Comparison of ENCODE assay signal across 21 cellular contexts in genomic region chr2:167537743-167538142, GRCh38.
DNase-seq lines count a peak whose midpoint lies in the region; ATAC-seq, FAIRE-seq and TF ChIP-seq lines count a peak whose summit lies in the region.
"Had no signal": no experiment of that assay in that cellular context is flagged by ENCODE, and none has a peak within 500 bp of the region (broad histone marks: within the 10 kb centered on the region; RNA-seq: fewer than 3 reads in every experiment).

No MANE protein-coding gene starts in this region.

- no peaks in the 10 kb centered on the region for H3K79me2 ChIP-seq in astrocyte (ENCODE audit: insufficient read depth, low read length)
- no peaks in the 10 kb centered on the region for H3K79me2 ChIP-seq in hepatocyte

- intact Hi-C loops in Right ventricle myocardium superior (cut with DNase I) (no loop called here), left ventricle myocardium inferior (cut with micrococcal nuclease) (no loop called here)

- H2AFZ ChIP-seq in astrocyte (ENCODE audit: low read depth, low read length) (no peak overlapping the region), hepatocyte (no peak overlapping the region)

- H4K20me1 ChIP-seq in astrocyte (ENCODE audit: insufficient read depth, low read length) (no peaks in the 10 kb centered on the region), hepatocyte (ENCODE audit: insufficient read depth, poor library complexity, severe bottlenecking) (no peaks in the 10 kb centered on the region)
- H4K20me1 ChIP-seq: BLaER1 treated with 17β-estradiol and CSF1 and Interleukin-3, amounts not matched to agents 10 nM and 100 nM had no signal

- no peak overlapping the region for H3K27ac ChIP-seq in left ventricle myocardium inferior (replicated peaks)
- H3K27ac ChIP-seq in astrocyte (ENCODE audit: low read depth, low read length): no peak overlapping the region
- H3K27ac ChIP-seq in hepatocyte: no peak overlapping the region
- H3K27ac ChIP-seq: 22Rv1; A549; BLaER1 treated with 17β-estradiol and CSF1 and Interleukin-3, amounts not matched to agents 10 nM and 100 nM; C4-2B had no signal

- H3K9me3 ChIP-seq in left ventricle myocardium inferior (replicated peaks) (peaks cover 6% of the 10 kb centered on the region), astrocyte (ENCODE audit: insufficient read depth, low read depth, low read length) (no peaks in the 10 kb centered on the region), hepatocyte (ENCODE audit: low read depth) (no peaks in the 10 kb centered on the region)
- H3K9me3 ChIP-seq: A549; BLaER1 treated with 17β-estradiol and CSF1 and Interleukin-3, amounts not matched to agents 10 nM and 100 nM; Caco-2 had no signal

- no peak overlapping the region for H3K9ac ChIP-seq in astrocyte (ENCODE audit: low read length)
- H3K9ac ChIP-seq: BLaER1 treated with 17β-estradiol and CSF1 and Interleukin-3, amounts not matched to agents 10 nM and 100 nM had no signal

- no peaks in the 10 kb centered on the region for H3K9me3 Mint-ChIP-seq in astrocyte (ENCODE audit: unreplicated experiment)
- H3K9me3 Mint-ChIP-seq in progenitor cell of endocrine pancreas (ENCODE audit: low read depth): peaks cover 11% of the 10 kb centered on the region
- H3K9me3 Mint-ChIP-seq: CD4-positive, alpha-beta T cell; CD8-positive, alpha-beta T cell had no signal

- H3K27me3 Mint-ChIP-seq in astrocyte (ENCODE audit: low read depth, unreplicated experiment) (no peaks in the 10 kb centered on the region), progenitor cell of endocrine pancreas (no peaks in the 10 kb centered on the region)
- H3K27me3 Mint-ChIP-seq: B cell; CD4-positive, alpha-beta T cell had no signal

- H3K36me3 Mint-ChIP-seq in astrocyte (ENCODE audit: low read depth, unreplicated experiment) (no peaks in the 10 kb centered on the region), progenitor cell of endocrine pancreas (ENCODE audit: insufficient read depth) (peaks cover 23% of the 10 kb centered on the region)
- H3K36me3 Mint-ChIP-seq: CD8-positive, alpha-beta T cell had no signal

- 98% methylated on average over 4 of the region's 4 CpGs for WGBS in hepatocyte (ENCODE audit: low lambda C conversion rate, missing lambda C conversion rate)

- no peaks in the 10 kb centered on the region for H3K9me2 ChIP-seq in hepatocyte (replicated peaks; ENCODE audit: insufficient read depth)

- H3K4me2 ChIP-seq in astrocyte (ENCODE audit: low read length) (no peak overlapping the region), hepatocyte (no peak overlapping the region)
- H3K4me2 ChIP-seq: A549; BLaER1 treated with 17β-estradiol and CSF1 and Interleukin-3, amounts not matched to agents 10 nM and 100 nM had no signal

- FAIRE-seq in astrocyte (lab: Jason Lieb, UNC): no peak
- FAIRE-seq: A549, D721Med, G401.6, GM12891, GM19239 had no signal

- H3K4me3 Mint-ChIP-seq in astrocyte (ENCODE audit: unreplicated experiment) (peak overlapping the region; percentile 37), progenitor cell of endocrine pancreas (ENCODE audit: low read depth) (no peak overlapping the region)
- H3K4me3 Mint-ChIP-seq: B cell; CD4-positive, alpha-beta T cell; CD8-positive, alpha-beta T cell had no signal

- no peaks in the 10 kb centered on the region for H3K36me3 ChIP-seq in left ventricle myocardium inferior
- H3K36me3 ChIP-seq in astrocyte (ENCODE audit: insufficient read depth, low read length): no peaks in the 10 kb centered on the region
- no peaks in the 10 kb centered on the region for H3K36me3 ChIP-seq in hepatocyte (replicated peaks; ENCODE audit: insufficient read depth, low read depth)
- H3K36me3 ChIP-seq: BLaER1 treated with 17β-estradiol and CSF1 and Interleukin-3, amounts not matched to agents 10 nM and 100 nM had no signal

- no peak overlapping the region for H3K4me3 ChIP-seq in left ventricle myocardium inferior
- H3K4me3 ChIP-seq in astrocyte (ENCODE audit: insufficient read depth, low read depth, low read length): no peak overlapping the region
- H3K4me3 ChIP-seq in hepatocyte: no peak overlapping the region
- H3K4me3 ChIP-seq: A549; BLaER1 treated with 17β-estradiol and CSF1 and Interleukin-3, amounts not matched to agents 10 nM and 100 nM had no signal

- H3K27me3 ChIP-seq in left ventricle myocardium inferior (ENCODE audit: low read depth) (no peaks in the 10 kb centered on the region), astrocyte (ENCODE audit: insufficient read depth, low read length) (no peaks in the 10 kb centered on the region), hepatocyte (no peaks in the 10 kb centered on the region)
- H3K27me3 ChIP-seq: BLaER1 treated with 17β-estradiol and CSF1 and Interleukin-3, amounts not matched to agents 10 nM and 100 nM had no signal

- peak; percentile 79 for ATAC-seq in Right ventricle myocardium superior (ENCODE audit: poor library complexity)
- ATAC-seq: A549; CD8-positive, alpha-beta T cell had no signal

- no peaks in the 10 kb centered on the region for H3K4me1 ChIP-seq in left ventricle myocardium inferior
- H3K4me1 ChIP-seq in astrocyte (ENCODE audit: insufficient read depth, low read length): no peaks in the 10 kb centered on the region
- no peaks in the 10 kb centered on the region for H3K4me1 ChIP-seq in hepatocyte (ENCODE audit: insufficient read depth)
- H3K4me1 ChIP-seq: A549; BLaER1 treated with 17β-estradiol and CSF1 and Interleukin-3, amounts not matched to agents 10 nM and 100 nM; Caco-2 had no signal

- H3K4me1 Mint-ChIP-seq in astrocyte (ENCODE audit: low read depth, unreplicated experiment): no peaks in the 10 kb centered on the region
- H3K4me1 Mint-ChIP-seq in progenitor cell of endocrine pancreas (ENCODE audit: low read depth): no peaks in the 10 kb centered on the region
- H3K4me1 Mint-ChIP-seq: B cell had no signal

- TF ChIP-seq CTCF in left ventricle myocardium inferior (IDR thresholded peaks at IDR 0.05; ENCODE audit: borderline replicate concordance): no peak
- TF ChIP-seq CTCF in astrocyte (IDR thresholded peaks at IDR 0.05; ENCODE audit: insufficient read depth, low read depth, low read length): no peak
- TF ChIP-seq CTCF in progenitor cell of endocrine pancreas (IDR thresholded peaks at IDR 0.05; ENCODE audit: unreplicated experiment): no peak
- no peak for TF ChIP-seq CTCF in hepatocyte (IDR thresholded peaks at IDR 0.05; ENCODE audit: poor library complexity)

- DNase-seq in Right ventricle myocardium superior (no peak), left ventricle myocardium inferior (no peak), astrocyte (ENCODE audit: low read depth) (no peak), progenitor cell of endocrine pancreas (ENCODE audit: low spot score, unreplicated experiment) (no peak), hepatocyte (ENCODE audit: low spot score) (no peak)
- DNase-seq: AML-193; Caco-2; Calu3; CD4-positive, alpha-beta T cell; CD8-positive, alpha-beta T cell; DMS79 treated with DMSO at 0.1 percent for 48 hours; GF-D8 had no signal

- H3K27ac Mint-ChIP-seq in astrocyte (ENCODE audit: unreplicated experiment) (no peak overlapping the region), progenitor cell of endocrine pancreas (peak overlapping the region; percentile 10)
- H3K27ac Mint-ChIP-seq: B cell; CD4-positive, alpha-beta T cell; CD8-positive, alpha-beta T cell had no signal
